Comparison of ENCODE assay signal across 28 cellular contexts in the genomic region with DNA sequence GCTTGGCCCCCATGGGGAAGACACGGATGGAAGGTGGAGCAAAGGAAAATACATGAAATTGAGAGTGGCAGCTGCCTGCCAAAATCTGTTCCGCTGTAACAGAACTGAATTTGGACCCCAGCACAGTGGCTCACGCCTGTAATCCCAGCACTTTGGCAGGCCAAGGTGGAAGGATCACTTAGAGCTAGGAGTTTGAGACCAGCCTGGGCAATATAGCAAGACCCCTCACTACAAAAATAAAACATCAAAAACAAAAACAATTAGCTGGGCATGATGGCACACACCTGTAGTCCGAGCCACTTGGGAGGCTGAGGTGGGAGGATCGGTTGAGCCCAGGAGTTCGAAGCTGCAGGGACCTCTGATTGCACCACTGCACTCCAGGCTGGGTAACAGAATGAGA. TPM values are rescaled to one million over a fixed set of nuclear protein-coding genes. Genes with fewer than 3 reads are reported as not detected.
"Had no signal": no experiment of that assay in that cellular context is flagged by ENCODE, and none has a peak within 500 bp of the region (broad histone marks: within the 10 kb centered on the region; RNA-seq: fewer than 3 reads in every experiment).

No MANE protein-coding gene starts in this region.

- H3K4me3 ChIP-seq: SK-N-MC had no signal

- H3K27me3 Mint-ChIP-seq: activated naive CD8-positive, alpha-beta T cell; brain had no signal

- H3K27ac Mint-ChIP-seq: activated CD4-positive, alpha-beta memory T cell treated with anti-CD3 and anti-CD28 coated beads, Interleukin-2, amount 10 ng/mL, durations not matched to agents 7 days and 5 days; activated naive CD8-positive, alpha-beta T cell; activated T-helper 2 cell treated with anti-CD3 and anti-CD28 coated beads, Interferon-gamma antibody, Interleukin-2, Interleukin-4, amounts not matched to agents 10 μg/mL and 5 μg/mL and 100 μg/mL, durations not matched to agents 14 hours and 24 hours and 36 hours; brain had no signal

- H3K9me3 Mint-ChIP-seq: activated CD4-positive, alpha-beta memory T cell treated with anti-CD3 and anti-CD28 coated beads, Interleukin-2, amount 10 ng/mL, durations not matched to agents 7 days and 5 days; activated T-helper 2 cell treated with anti-CD3 and anti-CD28 coated beads, Interferon-gamma antibody, Interleukin-2, Interleukin-4, amounts not matched to agents 10 μg/mL and 5 μg/mL and 100 μg/mL, durations not matched to agents 14 hours and 24 hours and 36 hours had no signal

- DNase-seq: activated CD4-positive, alpha-beta memory T cell treated with anti-CD3 and anti-CD28 coated beads, Interleukin-2, amount 10 ng/mL, durations not matched to agents 7 days and 5 days; activated CD4-positive, alpha-beta T cell treated with anti-CD3 and anti-CD28 coated beads, Interleukin-2, amount 50 U/mL, for 1 hour; activated CD4-positive, CD25-positive, alpha-beta regulatory T cell; activated gamma-delta T cell treated with Interleukin-2 at 50 U/mL for 16 hours; activated T-cell treated with anti-CD3 and anti-CD28 coated beads for 4 hours; activated T-cell treated with anti-CD3 and anti-CD28 coated beads, Interleukin-2, amount 50 U/mL, for 48 hours; amygdala; IMR-90; KG1; NCI-H1105; NCI-H1436; NCI-H1694 treated with DMSO at 0.1 percent for 48 hours; NCI-H2029 treated with DMSO at 0.1 percent for 48 hours; NCI-H446; NCI-H524; RPMI8226; T-helper 1 cell had no signal

- H3K4me3 Mint-ChIP-seq: activated CD4-positive, alpha-beta memory T cell treated with anti-CD3 and anti-CD28 coated beads, Interleukin-2, amount 10 ng/mL, durations not matched to agents 7 days and 5 days; activated naive CD8-positive, alpha-beta T cell; brain had no signal

- H3K4me1 Mint-ChIP-seq: brain had no signal

- H3K27ac ChIP-seq: SK-N-MC, VCaP had no signal

- ATAC-seq: Right ventricle myocardium inferior had no signal

RNA-seq across cellular contexts. Expression of a gene that starts 9.4 kb away (rescaled TPM):
- total RNA-seq: activated CD4-positive, alpha-beta memory T cell treated with anti-CD3 and anti-CD28 coated beads, Interleukin-2, amount 10 ng/mL, durations not matched to agents 7 days and 5 days; activated CD8-positive, alpha-beta memory T cell treated with anti-CD3 and anti-CD28 coated beads for 36 hours; T-helper 2 cell treated with Interferon-gamma antibody and Interleukin-4, amounts not matched to agents 100 ng/mL and 5 ng/mL, for 36 hours had no signal

RNA-seq across cellular contexts. Expression of a gene that starts 24.5 kb away (rescaled TPM):
- total RNA-seq: activated CD4-positive, alpha-beta memory T cell treated with anti-CD3 and anti-CD28 coated beads, Interleukin-2, amount 10 ng/mL, durations not matched to agents 7 days and 5 days; activated CD8-positive, alpha-beta memory T cell treated with anti-CD3 and anti-CD28 coated beads for 36 hours; activated T-helper 2 cell treated with anti-CD3 and anti-CD28 coated beads, Interferon-gamma antibody, Interleukin-2, Interleukin-4, amounts not matched to agents 10 μg/mL and 5 μg/mL and 100 μg/mL, durations not matched to agents 14 hours and 24 hours and 36 hours; astrocyte; IMR-90; LHCN-M2; M059J; Right ventricle myocardium inferior; T-helper 2 cell treated with Interferon-gamma antibody and Interleukin-4, amounts not matched to agents 100 ng/mL and 5 ng/mL, for 36 hours had no signal

RNA-seq across cellular contexts. Expression of a gene that starts 33.1 kb away (rescaled TPM):
- total RNA-seq: activated CD8-positive, alpha-beta memory T cell treated with anti-CD3 and anti-CD28 coated beads for 36 hours; astrocyte; IMR-90; LHCN-M2; M059J; Right ventricle myocardium inferior had no signal
